In the genomic region with DNA sequence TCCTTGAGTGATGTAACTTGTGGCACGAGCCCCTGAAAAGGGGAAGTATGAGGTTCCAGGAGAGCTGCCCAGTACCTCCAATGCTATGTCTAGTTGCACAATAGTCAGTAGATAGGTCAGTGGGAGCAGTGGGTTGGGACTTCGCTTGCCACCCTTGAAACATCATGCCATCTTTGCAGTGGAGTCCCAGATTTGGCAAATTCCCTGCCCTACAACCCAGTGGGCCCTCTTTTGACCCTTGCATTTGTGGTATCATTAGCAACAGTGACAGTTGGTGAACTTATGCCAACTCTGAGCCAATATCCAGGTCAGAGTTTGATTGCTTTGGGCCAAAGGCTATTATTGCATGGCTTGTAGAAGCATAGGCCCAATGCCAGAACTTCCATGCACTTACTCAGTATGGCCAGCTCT, we compare ENCODE assay signal across 16 cellular contexts. TPM values are rescaled to one million over a fixed set of nuclear protein-coding genes. Genes with fewer than 3 reads are reported as not detected.
DNase-seq lines count a peak whose midpoint lies in the region; ATAC-seq and TF ChIP-seq lines count a peak whose summit lies in the region.
"Had no signal": no experiment of that assay in that cellular context is flagged by ENCODE, and none has a peak within 500 bp of the region (broad histone marks: within the 10 kb centered on the region; RNA-seq: fewer than 3 reads in every experiment).

No MANE protein-coding gene starts in this region.

- H3K9me3 ChIP-seq in T-helper 17 cell (ENCODE audit: control insufficient read depth, low read length, poor library complexity, severe bottlenecking) (no peaks in the 10 kb centered on the region), right lobe of liver (no peaks in the 10 kb centered on the region), upper lobe of right lung (no peaks in the 10 kb centered on the region)

- H3K4me1 Mint-ChIP-seq in T-helper 17 cell = peaks cover 15% of the 10 kb centered on the region

- no peak for TF ChIP-seq POLR2A in right lobe of liver (IDR thresholded peaks at IDR 0.05)

- 0% methylated on average over 2 of the region's 2 CpGs for WGBS in right lobe of liver (ENCODE audit: insufficient coverage, low coverage, low lambda C conversion rate, missing lambda C conversion rate)

- H3K27ac ChIP-seq in right lobe of liver = no peak overlapping the region
- no peak overlapping the region for H3K27ac ChIP-seq in upper lobe of right lung
- no peak overlapping the region for H3K27ac ChIP-seq in RWPE1
- H3K27ac ChIP-seq: foreskin keratinocyte had no signal

- H3K36me3 ChIP-seq in right lobe of liver = no peaks in the 10 kb centered on the region
- H3K36me3 ChIP-seq in upper lobe of right lung = no peaks in the 10 kb centered on the region

- H3K4me3 ChIP-seq in right lobe of liver (no peak overlapping the region), upper lobe of right lung (no peak overlapping the region)

- H3K4me1 ChIP-seq in right lobe of liver (no peaks in the 10 kb centered on the region), upper lobe of right lung (no peaks in the 10 kb centered on the region)

- POLR2A ChIA-PET in RWPE1 (lab: Yijun Ruan, JAX; ENCODE audit: low non-redundant PET) = no interaction called here

- no peak overlapping the region for H3K27ac Mint-ChIP-seq in T-helper 17 cell
- H3K27ac Mint-ChIP-seq: activated naive CD4-positive, alpha-beta T cell treated with anti-CD3 and anti-CD28 coated beads, Interleukin-2, amount 50 U/mL, for 24 hours; progenitor cell of endocrine pancreas; type B pancreatic cell had no signal

- H3K36me3 Mint-ChIP-seq in T-helper 17 cell (ENCODE audit: low read depth) = no peaks in the 10 kb centered on the region
- H3K36me3 Mint-ChIP-seq: activated naive CD4-positive, alpha-beta T cell treated with anti-CD3 and anti-CD28 coated beads, Interleukin-2, amount 50 U/mL, for 24 hours; type B pancreatic cell had no signal

- no peaks in the 10 kb centered on the region for H3K27me3 Mint-ChIP-seq in T-helper 17 cell
- H3K27me3 Mint-ChIP-seq: activated naive CD4-positive, alpha-beta T cell treated with anti-CD3 and anti-CD28 coated beads, Interleukin-2, amount 50 U/mL, for 24 hours; CD4-positive, alpha-beta memory T cell had no signal

- H3K27me3 ChIP-seq in right lobe of liver = no peaks in the 10 kb centered on the region
- H3K27me3 ChIP-seq in upper lobe of right lung = no peaks in the 10 kb centered on the region
- H3K27me3 ChIP-seq: foreskin keratinocyte had no signal

- peak overlapping the region; percentile 52 for H3K4me3 Mint-ChIP-seq in T-helper 17 cell
- H3K4me3 Mint-ChIP-seq: activated naive CD4-positive, alpha-beta T cell treated with anti-CD3 and anti-CD28 coated beads, Interleukin-2, amount 50 U/mL, for 24 hours; CD4-positive, alpha-beta memory T cell; type B pancreatic cell had no signal

- CTCF ChIA-PET in RWPE1 (lab: Yijun Ruan, JAX) = no interaction called here

- intact Hi-C loops in right lobe of liver (cut with DNase I) = loop anchor here in 1 of 2 donors (10.0 kb wide), 1 partner anchor 125 kb away; no protein-coding TSS in a partner anchor
- intact Hi-C loops in upper lobe of right lung (cut with DNase I) = loop anchor here (10.0 kb wide), 1 partner anchor 125 kb away; no protein-coding TSS in a partner anchor

- DNase-seq in SIG-M5 treated with dmso at 0.1 percent for 504 hours (lab: John Stamatoyannopoulos, UW; ENCODE audit: unreplicated experiment) = peak; percentile 44
- no peak for DNase-seq in SIG-M5 (lab: John Stamatoyannopoulos, UW)
- DNase-seq in T-helper 17 cell = no peak
- peak; percentile 25 to 76 (median 60) for DNase-seq in right lobe of liver
- no peak for DNase-seq in upper lobe of right lung
- no peak for DNase-seq in RWPE1 (ENCODE audit: low spot score)
- DNase-seq in NCI-H82 treated with DMSO at 0.1 percent for 48 hours (lab: John Stamatoyannopoulos, UW; ENCODE audit: unreplicated experiment) = no peak
- DNase-seq: 8988T; CD4-positive, alpha-beta memory T cell; foreskin keratinocyte; NCI-H1092; T-helper 2 cell had no signal

- TF ChIP-seq CTCF in right lobe of liver (IDR thresholded peaks at IDR 0.05) = no peak
- TF ChIP-seq CTCF in upper lobe of right lung (IDR thresholded peaks at IDR 0.05) = no peak
- no peak for TF ChIP-seq CTCF in RWPE1 (conservative IDR thresholded peaks at IDR 0.05; ENCODE audit: low read depth)

- no peak for ATAC-seq in T-helper 17 cell
- ATAC-seq in right lobe of liver = peak; percentile 88 to 94 (median 88)
- ATAC-seq in upper lobe of right lung = peak; percentile 78
- ATAC-seq in GM21447 (IDR thresholded peaks at IDR 0.05; ENCODE audit: unreplicated experiment) = no peak
- ATAC-seq: foreskin keratinocyte had no signal

RNA-seq across cellular contexts. Expression of gene FHL1, which starts 12.3 kb away (rescaled TPM):
- total RNA-seq in T-helper 17 cell (10 to 100 TPM; 29.1 to 61.3 TPM), right lobe of liver (10 to 100 TPM in 5 of 6 experiments, 1 to 10 TPM in 1; 8.0 to 27.6 (median 18.5) TPM), upper lobe of right lung (328 TPM)

Comparison
In these comparisons a context has a peak if more than half of its experiments do, and no peak if none do; other contexts are left out.
1. DNase-seq: peak in SIG-M5 treated with dmso at 0.1 percent for 504 hours (single experiment) and right lobe of liver (3 of 3); none in SIG-M5 (single experiment), T-helper 17 cell (0 of 3), upper lobe of right lung (single experiment), RWPE1 (single experiment) and NCI-H82 treated with DMSO at 0.1 percent for 48 hours (single experiment).
2. ATAC-seq: peak in right lobe of liver (4 of 4) and upper lobe of right lung (single experiment); none in T-helper 17 cell (single experiment) and GM21447 (single experiment).